ENCODE assay signal across 23 cellular contexts in genomic region chr9:12640866-12641636, GRCh38. TPM values are rescaled to one million over a fixed set of nuclear protein-coding genes. Genes with fewer than 3 reads are reported as not detected.
DNase-seq lines count a peak whose midpoint lies in the region; TF ChIP-seq lines count a peak whose summit lies in the region.
"Had no signal": no experiment of that assay in that cellular context is flagged by ENCODE, and none has a peak within 500 bp of the region (broad histone marks: within the 10 kb centered on the region; RNA-seq: fewer than 3 reads in every experiment).

No MANE protein-coding gene starts in this region.

- no peaks in the 10 kb centered on the region for H3K9me3 Mint-ChIP-seq in endodermal cell
- H3K9me3 Mint-ChIP-seq in type B pancreatic cell = no peaks in the 10 kb centered on the region
- H3K9me3 Mint-ChIP-seq: mesothelial cell of epicardium; T-helper 1 cell treated with Interleukin-12 subunit alpha and Interleukin-12 subunit beta and Interleukin-4 antibody, amounts not matched to agents 30 μg/mL and 1 μg/mL, for 36 hours had no signal

- peak; percentile 56 for TF ChIP-seq CTCF in endodermal cell (conservative IDR thresholded peaks at IDR 0.05)
- TF ChIP-seq CTCF in type B pancreatic cell (conservative IDR thresholded peaks at IDR 0.05) = peak; percentile 50

- peaks cover 34% of the 10 kb centered on the region for H3K27me3 ChIP-seq in endodermal cell (ENCODE audit: control insufficient read depth, insufficient read depth, low read length, poor library complexity, severe bottlenecking)
- H3K27me3 ChIP-seq: ascending aorta had no signal

- DNase-seq in NCI-H1436 (lab: John Stamatoyannopoulos, UW) (peak; percentile 21), NCI-H1436 treated with DMSO at 0.1 percent for 48 hours (lab: John Stamatoyannopoulos, UW) (no peak), NCI-H2171 treated with DMSO at 0.1 percent for 48 hours (lab: John Stamatoyannopoulos, UW) (peak; percentile 66), endodermal cell (no peak), type B pancreatic cell (ENCODE audit: extremely low spot score, unreplicated experiment) (no peak), SIG-M5 (lab: John Stamatoyannopoulos, UW) (no peak), hypothalamus (lab: John Stamatoyannopoulos, UW) (no peak)
- DNase-seq in activated naive CD4-positive, alpha-beta T cell treated with Interleukin-2 at 50 U/mL for 16 hours = no peak
- DNase-seq: activated CD8-positive, alpha-beta memory T cell treated with anti-CD3 and anti-CD28 coated beads, Interleukin-2, amount 10 ng/mL, durations not matched to agents 7 days and 5 days; activated effector memory CD4-positive, alpha-beta T cell treated with anti-CD3 and anti-CD28 coated beads, Interleukin-2, amount 50 U/mL, for 16 hours; head of caudate nucleus; islet precursor cell; nucleus accumbens; stimulated activated CD4-positive, alpha-beta T cell treated with anti-CD3 and anti-CD28 coated beads, Interleukin-4, amount 100 ng/mL, for 4 hours had no signal

- H3K9ac ChIP-seq in endodermal cell (ENCODE audit: extremely low read depth, low read length, poor library complexity, severe bottlenecking) = no peak overlapping the region

- H3K4me1 ChIP-seq in endodermal cell (ENCODE audit: control insufficient read depth, insufficient read depth, low read length) = peaks cover 3% of the 10 kb centered on the region
- H3K4me1 ChIP-seq: ascending aorta had no signal

- H3K4me3 Mint-ChIP-seq in endodermal cell (no peak overlapping the region), type B pancreatic cell (no peak overlapping the region)
- H3K4me3 Mint-ChIP-seq: activated CD8-positive, alpha-beta memory T cell treated with anti-CD3 and anti-CD28 coated beads, Interleukin-2, amount 10 ng/mL, durations not matched to agents 7 days and 5 days; CD14-positive monocyte; mesothelial cell of epicardium; T-helper 1 cell treated with Interleukin-12 subunit alpha and Interleukin-12 subunit beta and Interleukin-4 antibody, amounts not matched to agents 30 μg/mL and 1 μg/mL, for 36 hours had no signal

- H3K4me3 ChIP-seq in endodermal cell (ENCODE audit: low read length) = no peak overlapping the region
- H3K4me3 ChIP-seq: ascending aorta, GM12878, HAP-1, thoracic aorta had no signal

- no peaks in the 10 kb centered on the region for H3K9me3 ChIP-seq in endodermal cell (ENCODE audit: control insufficient read depth, low read length)
- H3K9me3 ChIP-seq: ascending aorta, HAP-1, thoracic aorta had no signal

- no peaks in the 10 kb centered on the region for H3K36me3 ChIP-seq in endodermal cell (ENCODE audit: control insufficient read depth, insufficient read depth, low read length)
- H3K36me3 ChIP-seq: ascending aorta, HAP-1, thoracic aorta had no signal

- 80 to 98% methylated on average over 4 of the region's 4 CpGs for WGBS in endodermal cell (ENCODE audit: insufficient coverage in 1 of 2, insufficient read length in 1 of 2), 2 experiments

- peaks cover 19% of the 10 kb centered on the region for H3K4me1 Mint-ChIP-seq in endodermal cell
- H3K4me1 Mint-ChIP-seq in type B pancreatic cell (ENCODE audit: unreplicated experiment) = no peaks in the 10 kb centered on the region
- H3K4me1 Mint-ChIP-seq: activated CD8-positive, alpha-beta memory T cell treated with anti-CD3 and anti-CD28 coated beads, Interleukin-2, amount 10 ng/mL, durations not matched to agents 7 days and 5 days; CD14-positive monocyte; mesothelial cell of epicardium had no signal

- H3K36me3 Mint-ChIP-seq in endodermal cell (ENCODE audit: low read depth) (no peaks in the 10 kb centered on the region), type B pancreatic cell (no peaks in the 10 kb centered on the region)
- H3K36me3 Mint-ChIP-seq: activated CD8-positive, alpha-beta memory T cell treated with anti-CD3 and anti-CD28 coated beads, Interleukin-2, amount 10 ng/mL, durations not matched to agents 7 days and 5 days; CD14-positive monocyte; mesothelial cell of epicardium had no signal

- H3K27me3 Mint-ChIP-seq in endodermal cell (ENCODE audit: insufficient read depth) = peaks cover 31% of the 10 kb centered on the region
- peaks cover 2% of the 10 kb centered on the region for H3K27me3 Mint-ChIP-seq in type B pancreatic cell
- H3K27me3 Mint-ChIP-seq: activated CD8-positive, alpha-beta memory T cell treated with anti-CD3 and anti-CD28 coated beads, Interleukin-2, amount 10 ng/mL, durations not matched to agents 7 days and 5 days had no signal

- H3K27ac ChIP-seq in endodermal cell (ENCODE audit: low read depth, low read length) = no peak overlapping the region
- H3K27ac ChIP-seq: ascending aorta, thoracic aorta had no signal

- H3K27ac Mint-ChIP-seq in endodermal cell = no peak overlapping the region
- H3K27ac Mint-ChIP-seq in type B pancreatic cell = no peak overlapping the region
- H3K27ac Mint-ChIP-seq: activated CD8-positive, alpha-beta memory T cell treated with anti-CD3 and anti-CD28 coated beads, Interleukin-2, amount 10 ng/mL, durations not matched to agents 7 days and 5 days; CD14-positive monocyte; mesothelial cell of epicardium; T-helper 1 cell treated with Interleukin-12 subunit alpha and Interleukin-12 subunit beta and Interleukin-4 antibody, amounts not matched to agents 30 μg/mL and 1 μg/mL, for 36 hours had no signal

RNA-seq across cellular contexts. Expression of gene TYRP1, which starts 52.1 kb away (rescaled TPM):
- total RNA-seq in endodermal cell = under 1 TPM in 1 of 2 donors, not detected in 1; 0.11 TPM
- 0.71 TPM for polyA plus RNA-seq in endodermal cell (2013, experiment 1 of 2)
- polyA plus RNA-seq in endodermal cell (2013, experiment 2 of 2) = 0.21 TPM
- total RNA-seq in type B pancreatic cell (ENCODE audit: low replicate concordance) = 86.2 TPM in 1 of 2 replicates, not detected in the other
- total RNA-seq: activated CD8-positive, alpha-beta memory T cell treated with anti-CD3 and anti-CD28 coated beads, Interleukin-2, amount 10 ng/mL, durations not matched to agents 7 days and 5 days; ascending aorta; esophagus mucosa; GM12878; skeletal muscle tissue had no signal
- polyA plus RNA-seq: CD14-positive monocyte had no signal

Comparison
In these comparisons a context has a peak if more than half of its experiments do, and no peak if none do; other contexts are left out.
1. DNase-seq: peak in NCI-H1436 (single experiment) and NCI-H2171 treated with DMSO at 0.1 percent for 48 hours (single experiment); none in NCI-H1436 treated with DMSO at 0.1 percent for 48 hours (single experiment), endodermal cell (single experiment), type B pancreatic cell (single experiment), activated naive CD4-positive, alpha-beta T cell treated with Interleukin-2 at 50 U/mL for 16 hours (single experiment), SIG-M5 (single experiment) and hypothalamus (0 of 51).